12 cellular contexts compared by ENCODE assay signal in the genomic region with DNA sequence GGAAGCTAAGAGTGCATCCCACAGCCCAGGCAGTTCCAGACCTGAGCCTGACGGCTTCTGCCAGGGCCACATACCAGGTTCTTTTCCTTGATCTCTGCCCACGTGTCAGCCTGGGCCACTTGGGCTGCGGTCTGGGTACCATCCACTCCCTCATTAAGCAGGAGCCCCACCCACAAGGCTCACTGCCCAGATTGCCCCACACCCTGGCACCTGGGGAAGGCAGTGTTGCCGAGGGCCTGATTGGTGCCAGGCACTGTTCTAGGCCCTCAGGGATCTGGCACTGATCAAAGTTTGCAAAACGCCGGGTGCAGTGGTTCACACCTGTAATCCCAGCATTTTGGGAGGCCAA. TPM values are rescaled to one million over a fixed set of nuclear protein-coding genes. Genes with fewer than 3 reads are reported as not detected.
A peak's percentile ranks its signal among the peaks of the same experiment; 100 is the strongest.
DNase-seq lines count a peak whose midpoint lies in the region; ATAC-seq, FAIRE-seq and TF ChIP-seq lines count a peak whose summit lies in the region.
"Had no signal": no experiment of that assay in that cellular context is flagged by ENCODE, and none has a peak within 500 bp of the region (broad histone marks: within the 10 kb centered on the region; RNA-seq: fewer than 3 reads in every experiment).

No MANE protein-coding gene starts in this region.

- H3K36me3 Mint-ChIP-seq in activated naive CD4-positive, alpha-beta T cell treated with anti-CD3 and anti-CD28 coated beads, Interleukin-2, amount 10 ng/mL, durations not matched to agents 7 days and 5 days: peaks cover 31% of the 10 kb centered on the region
- H3K36me3 Mint-ChIP-seq in activated naive CD8-positive, alpha-beta T cell treated with anti-CD3 and anti-CD28 coated beads, Interleukin-2, amount 10 ng/mL, durations not matched to agents 7 days and 5 days: peaks cover 6% of the 10 kb centered on the region

- peak overlapping the region; percentile 83 for H3K27ac Mint-ChIP-seq in activated naive CD4-positive, alpha-beta T cell treated with anti-CD3 and anti-CD28 coated beads, Interleukin-2, amount 10 ng/mL, durations not matched to agents 7 days and 5 days
- peak overlapping the region; percentile 94 for H3K27ac Mint-ChIP-seq in activated naive CD8-positive, alpha-beta T cell treated with anti-CD3 and anti-CD28 coated beads, Interleukin-2, amount 10 ng/mL, durations not matched to agents 7 days and 5 days

- intact Hi-C loops in transverse colon (cut with DNase I; ENCODE audit: low total_unique reads): no loop called here

- H3K9me3 ChIP-seq in lung (ENCODE audit: control insufficient read depth in 2 of 2, insufficient read depth in 1 of 2, low read length in 1 of 2): no peaks in the 10 kb centered on the region
- no peaks in the 10 kb centered on the region for H3K9me3 ChIP-seq in transverse colon
- H3K9me3 ChIP-seq: SJSA1 had no signal

- CTCF ChIA-PET in activated naive CD4-positive, alpha-beta T cell treated with anti-CD3 and anti-CD28 coated beads, Interleukin-2, amount 10 ng/mL, durations not matched to agents 7 days and 5 days (lab: Charles Lee): interaction anchor here (0.7 to 28.2 kb wide), 6 partner anchors 9 to 52 kb away, joined by 3 to 506 read pairs (median 6); partner anchors contain the start of genes LGALS1 and NOL12

- peak; percentile 18 for TF ChIP-seq POLR2A in transverse colon (IDR thresholded peaks at IDR 0.05)

- in situ Hi-C loops in transverse colon (cut with MboI; ENCODE audit: low pct_ligation_motif_present in 1 of 4, low pct_unique_long_range_greater_than_20kb in 1 of 4, low sequenced_read_pairs in 3 of 4): loop anchor here in 1 of 4 donors (10.0 kb wide), 1 partner anchor 61 kb away; the partner anchor contains the start of gene NOL12

- 68 to 84% methylated on average over 6 of the region's 6 CpGs for WGBS in lung, 2 donors
- WGBS in transverse colon (ENCODE audit: low coverage in 1 of 2), 2 donors: 15 to 46% methylated on average over 2 to 6 of the region's 6 CpGs

- no peaks in the 10 kb centered on the region for H3K9me3 Mint-ChIP-seq in activated naive CD4-positive, alpha-beta T cell treated with anti-CD3 and anti-CD28 coated beads, Interleukin-2, amount 10 ng/mL, durations not matched to agents 7 days and 5 days
- H3K9me3 Mint-ChIP-seq in activated naive CD8-positive, alpha-beta T cell treated with anti-CD3 and anti-CD28 coated beads, Interleukin-2, amount 10 ng/mL, durations not matched to agents 7 days and 5 days: no peaks in the 10 kb centered on the region

- H3K27ac ChIP-seq in lung (ENCODE audit: low read depth in 1 of 2, low read length in 1 of 2) (no peak overlapping the region), transverse colon (peak overlapping the region; percentile 68 to 91 (median 76))
- H3K27ac ChIP-seq: cardiac muscle cell, SJSA1 had no signal

- no peak for DNase-seq in activated naive CD4-positive, alpha-beta T cell treated with anti-CD3 and anti-CD28 coated beads, Interleukin-2, amount 10 ng/mL, durations not matched to agents 7 days and 5 days
- no peak for DNase-seq in activated naive CD4-positive, alpha-beta T cell treated with anti-CD3 and anti-CD28 coated beads, Interleukin-2, amount 50 U/mL, for 16 hours
- no peak for DNase-seq in activated naive CD8-positive, alpha-beta T cell treated with anti-CD3 and anti-CD28 coated beads, Interleukin-2, amount 10 ng/mL, durations not matched to agents 7 days and 5 days
- DNase-seq in lung (ENCODE audit: low spot score): peak; percentile 74
- DNase-seq in transverse colon: peak; percentile 85
- DNase-seq in RCC 7860 (ENCODE audit: low spot score): no peak
- no peak for DNase-seq in medulla oblongata (ENCODE audit: extremely low spot score)
- no peak for DNase-seq in stimulated activated CD4-positive, alpha-beta T cell treated with anti-CD3 and anti-CD28 coated beads, Interleukin-2, amount 100 ng/mL, for 48 hours
- DNase-seq: NCI-H526 treated with DMSO at 0.1 percent for 48 hours had no signal

- POLR2A ChIA-PET in activated naive CD8-positive, alpha-beta T cell treated with anti-CD3 and anti-CD28 coated beads, Interleukin-2, amount 10 ng/mL, durations not matched to agents 7 days and 5 days (lab: Charles Lee): interaction anchor here (1.2 to 1.9 kb wide), 2 partner anchors 14 to 19 kb away, joined by 3 to 10 read pairs; no protein-coding TSS in a partner anchor

- FAIRE-seq in RCC 7860 (lab: Jason Lieb, UNC): no peak

- no peak for ATAC-seq in activated naive CD8-positive, alpha-beta T cell treated with anti-CD3 and anti-CD28 coated beads, Interleukin-2, amount 10 ng/mL, durations not matched to agents 7 days and 5 days (ENCODE audit: low read depth)
- ATAC-seq in lung (ENCODE audit: insufficient read depth, low FRiP score): no peak

- peaks cover 5 to 46% of the 10 kb centered on the region in 2 donors for H3K36me3 ChIP-seq in lung (ENCODE audit: control insufficient read depth in 2 of 2, insufficient read depth in 2 of 2, low read length in 2 of 2)
- H3K36me3 ChIP-seq in transverse colon: peaks cover 0 to under 1% (median 0%) of the 10 kb centered on the region in 4 donors

- H3K27me3 ChIP-seq in lung (ENCODE audit: control insufficient read depth, insufficient read depth) (no peaks in the 10 kb centered on the region), transverse colon (no peaks in the 10 kb centered on the region)
- H3K27me3 ChIP-seq: cardiac muscle cell, SJSA1 had no signal

- no peak for TF ChIP-seq CTCF in lung (IDR thresholded peaks at IDR 0.05; ENCODE audit: control extremely low read depth, extremely low read depth)
- no peak for TF ChIP-seq CTCF in transverse colon (IDR thresholded peaks at IDR 0.05)

- H3K27me3 Mint-ChIP-seq in activated naive CD4-positive, alpha-beta T cell treated with anti-CD3 and anti-CD28 coated beads, Interleukin-2, amount 10 ng/mL, durations not matched to agents 7 days and 5 days: no peaks in the 10 kb centered on the region
- H3K27me3 Mint-ChIP-seq in activated naive CD8-positive, alpha-beta T cell treated with anti-CD3 and anti-CD28 coated beads, Interleukin-2, amount 10 ng/mL, durations not matched to agents 7 days and 5 days: no peaks in the 10 kb centered on the region

- H3K4me3 ChIP-seq in lung: no peak overlapping the region
- no peak overlapping the region for H3K4me3 ChIP-seq in transverse colon
- H3K4me3 ChIP-seq: cardiac muscle cell, SJSA1 had no signal

- no peak for TF ChIP-seq EP300 in transverse colon (IDR thresholded peaks at IDR 0.05; ENCODE audit: low read depth)

- H3K4me1 ChIP-seq in lung (ENCODE audit: control insufficient read depth in 2 of 2, insufficient read depth in 2 of 2, low read length in 2 of 2): peaks cover 0 to 10% of the 10 kb centered on the region in 2 donors
- H3K4me1 ChIP-seq in transverse colon: peaks cover 33 to 44% (median 39%) of the 10 kb centered on the region in 4 donors
- H3K4me1 ChIP-seq: SJSA1 had no signal

- no peak overlapping the region for H3K4me3 Mint-ChIP-seq in activated naive CD4-positive, alpha-beta T cell treated with anti-CD3 and anti-CD28 coated beads, Interleukin-2, amount 10 ng/mL, durations not matched to agents 7 days and 5 days
- no peak overlapping the region for H3K4me3 Mint-ChIP-seq in activated naive CD8-positive, alpha-beta T cell treated with anti-CD3 and anti-CD28 coated beads, Interleukin-2, amount 10 ng/mL, durations not matched to agents 7 days and 5 days

- H3K4me1 Mint-ChIP-seq in activated naive CD4-positive, alpha-beta T cell treated with anti-CD3 and anti-CD28 coated beads, Interleukin-2, amount 10 ng/mL, durations not matched to agents 7 days and 5 days: peaks cover 49% of the 10 kb centered on the region
- peaks cover 30% of the 10 kb centered on the region for H3K4me1 Mint-ChIP-seq in activated naive CD8-positive, alpha-beta T cell treated with anti-CD3 and anti-CD28 coated beads, Interleukin-2, amount 10 ng/mL, durations not matched to agents 7 days and 5 days

RNA-seq across cellular contexts. Expression of gene GGA1, which starts 15.4 kb away (rescaled TPM):
- total RNA-seq in activated naive CD8-positive, alpha-beta T cell treated with anti-CD3 and anti-CD28 coated beads, Interleukin-2, amount 10 ng/mL, durations not matched to agents 7 days and 5 days: 10 to 100 TPM; 75.3 to 79.5 TPM
- 10 to 100 TPM; 62.1 to 72.4 TPM for total RNA-seq in lung
- polyA plus RNA-seq in lung: 10 to 100 TPM; 51.5 to 53.0 TPM
- 100 to 1,000 TPM in 1 of 4 donors, 10 to 100 TPM in 3; 60.1 to 142 (median 73.8) TPM for total RNA-seq in transverse colon

RNA-seq across cellular contexts. Expression of gene SH3BP1, which starts 15.5 kb away (rescaled TPM):
- total RNA-seq in activated naive CD8-positive, alpha-beta T cell treated with anti-CD3 and anti-CD28 coated beads, Interleukin-2, amount 10 ng/mL, durations not matched to agents 7 days and 5 days: 100 to 1,000 TPM; 157 to 169 TPM
- total RNA-seq in lung: 10 to 100 TPM; 14.8 to 20.2 TPM
- polyA plus RNA-seq in lung: 10 to 100 TPM; 15.9 to 20.0 TPM
- 100 to 1,000 TPM in 2 of 4 donors, 10 to 100 TPM in 2; 53.1 to 158 (median 84.7) TPM for total RNA-seq in transverse colon

RNA-seq across cellular contexts. Expression of gene PDXP, which starts 34.5 kb away (rescaled TPM):
- total RNA-seq in activated naive CD8-positive, alpha-beta T cell treated with anti-CD3 and anti-CD28 coated beads, Interleukin-2, amount 10 ng/mL, durations not matched to agents 7 days and 5 days: 10 to 100 TPM; 16.4 to 16.6 TPM
- 1 to 10 TPM; 5.7 to 7.4 TPM for total RNA-seq in lung
- 1 to 10 TPM; 4.4 to 7.3 TPM for polyA plus RNA-seq in lung
- 100 to 1,000 TPM in 1 of 4 donors, 10 to 100 TPM in 3; 28.9 to 126 (median 50.7) TPM for total RNA-seq in transverse colon

RNA-seq across cellular contexts. Expression of gene LGALS2, which starts 44.1 kb away (rescaled TPM):
- not detected for total RNA-seq in activated naive CD8-positive, alpha-beta T cell treated with anti-CD3 and anti-CD28 coated beads, Interleukin-2, amount 10 ng/mL, durations not matched to agents 7 days and 5 days
- total RNA-seq in lung: 1 to 10 TPM in 1 of 2 donors, under 1 TPM in 1; 0.89 to 3.1 TPM
- 1 to 10 TPM; 2.4 to 4.3 TPM for polyA plus RNA-seq in lung
- total RNA-seq in transverse colon: 10 to 100 TPM in 2 of 4 donors, 1 to 10 TPM in 1, not detected in 1; 1.3 to 43.4 (median 17.2) TPM
- total RNA-seq: cardiac muscle cell, H7, SJSA1 had no signal
- polyA plus RNA-seq: cardiac muscle cell had no signal

RNA-seq across cellular contexts. Expression of gene LGALS1, which starts 51.4 kb away (rescaled TPM):
- 1,000 to 10,000 TPM; 1,082 to 1,187 TPM for total RNA-seq in activated naive CD8-positive, alpha-beta T cell treated with anti-CD3 and anti-CD28 coated beads, Interleukin-2, amount 10 ng/mL, durations not matched to agents 7 days and 5 days
- 100 to 1,000 TPM; 347 to 797 TPM for total RNA-seq in lung
- polyA plus RNA-seq in lung: 1,000 to 10,000 TPM; 1,097 to 1,622 TPM
- total RNA-seq in transverse colon: 100 to 1,000 TPM; 196 to 558 (median 224) TPM

Comparison
In these comparisons a context has a peak if more than half of its experiments do, and no peak if none do; other contexts are left out.
1. DNase-seq: peak in lung (single experiment) and transverse colon (single experiment); none in activated naive CD4-positive, alpha-beta T cell treated with anti-CD3 and anti-CD28 coated beads, Interleukin-2, amount 10 ng/mL, durations not matched to agents 7 days and 5 days (single experiment), activated naive CD4-positive, alpha-beta T cell treated with anti-CD3 and anti-CD28 coated beads, Interleukin-2, amount 50 U/mL, for 16 hours (single experiment), activated naive CD8-positive, alpha-beta T cell treated with anti-CD3 and anti-CD28 coated beads, Interleukin-2, amount 10 ng/mL, durations not matched to agents 7 days and 5 days (single experiment), RCC 7860 (single experiment), medulla oblongata (single experiment) and stimulated activated CD4-positive, alpha-beta T cell treated with anti-CD3 and anti-CD28 coated beads, Interleukin-2, amount 100 ng/mL, for 48 hours (0 of 2).
2. H3K27ac ChIP-seq: peak in transverse colon (4 of 4); none in lung (0 of 2).